ENCODE assay signal across 9 cellular contexts in the genomic region with DNA sequence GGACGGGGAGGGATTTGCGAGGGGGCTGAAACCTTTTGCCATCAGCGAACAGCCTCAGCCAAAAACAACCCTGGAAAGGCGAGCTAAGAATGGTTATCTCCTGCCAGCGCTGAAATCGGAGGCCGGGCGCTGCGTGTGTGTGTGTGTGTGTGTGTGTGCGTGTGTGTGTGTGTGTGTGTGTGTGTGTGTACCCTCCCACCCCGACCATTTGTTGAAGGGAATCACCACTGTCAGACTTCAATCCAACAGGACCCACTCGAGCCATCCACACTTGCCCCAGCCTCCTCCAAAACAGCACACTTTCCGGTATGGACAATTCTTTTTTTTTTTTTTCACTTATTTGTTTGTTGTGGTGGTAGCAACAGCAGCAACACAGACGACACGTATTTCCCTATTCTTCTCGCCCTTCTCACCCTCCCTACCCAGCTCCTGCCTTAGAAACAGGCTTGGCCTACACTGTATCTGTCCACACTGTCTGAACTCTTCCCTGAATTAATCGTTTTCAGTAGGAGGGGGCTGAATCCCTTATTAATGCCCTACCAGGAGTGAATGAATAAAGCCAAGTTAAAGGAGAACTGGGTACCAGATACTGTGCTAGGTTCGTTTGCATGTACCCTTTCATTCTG. TPM values are rescaled to one million over a fixed set of nuclear protein-coding genes. Genes with fewer than 3 reads are reported as not detected.
DNase-seq lines count a peak whose midpoint lies in the region; ATAC-seq and TF ChIP-seq lines count a peak whose summit lies in the region.
"Not testable (repeated sequence)": the region's sequence is repeated elsewhere in the genome, so short reads cannot be mapped to it uniquely, and the experiment has no call there.
"Had no signal": no experiment of that assay in that cellular context is flagged by ENCODE, and none has a peak within 500 bp of the region (broad histone marks: within the 10 kb centered on the region; RNA-seq: fewer than 3 reads in every experiment).

No MANE protein-coding gene starts in this region.

- not testable (repeated sequence) for H3K36me3 Mint-ChIP-seq in Calu3 (ENCODE audit: insufficient read depth, unreplicated experiment); activated naive CD4-positive, alpha-beta T cell treated with anti-CD3 and anti-CD28 coated beads, Interleukin-2, amount 50 U/mL, for 24 hours; effector memory CD8-positive, alpha-beta T cell (ENCODE audit: insufficient read depth)

- peak; percentile 36 for ATAC-seq in SK-N-SH treated with all-trans-retinoic acid at 6 μM for 48 hours
- ATAC-seq in effector memory CD8-positive, alpha-beta T cell (replicated peaks), result peak; percentile 8
- ATAC-seq in mucosa of descending colon, result peak; percentile 31
- peak; percentile 20 for ATAC-seq in upper lobe of right lung

- not testable (repeated sequence) for TF ChIP-seq CTCF in Calu3 (IDR thresholded peaks at IDR 0.05; ENCODE audit: unreplicated experiment); hepatocyte (IDR thresholded peaks at IDR 0.05; ENCODE audit: poor library complexity); mucosa of descending colon (IDR thresholded peaks at IDR 0.05); upper lobe of right lung (IDR thresholded peaks at IDR 0.05)

- H3K27ac ChIP-seq in hepatocyte, result not testable (repeated sequence)
- H3K27ac ChIP-seq in upper lobe of right lung, result peak overlapping the region; percentile 68

- H3K9me3 ChIP-seq in hepatocyte (ENCODE audit: low read depth); mucosa of descending colon; upper lobe of right lung: not testable (repeated sequence)

- H2AFZ ChIP-seq in hepatocyte, result peak overlapping the region; percentile 76

- not testable (repeated sequence) for H3K9me2 ChIP-seq in hepatocyte (replicated peaks; ENCODE audit: insufficient read depth)

- peak overlapping the region; percentile 95 for H3K4me2 ChIP-seq in hepatocyte

- H3K4me1 ChIP-seq in hepatocyte (ENCODE audit: insufficient read depth); mucosa of descending colon (ENCODE audit: low read depth); upper lobe of right lung: not testable (repeated sequence)

- peak overlapping the region; percentile 67 for H3K4me3 ChIP-seq in hepatocyte
- H3K4me3 ChIP-seq in mucosa of descending colon, result not testable (repeated sequence)
- peak overlapping the region; percentile 53 for H3K4me3 ChIP-seq in upper lobe of right lung

- intact Hi-C loops in Calu3 (cut with micrococcal nuclease; ENCODE audit: unreplicated experiment); mucosa of descending colon (cut with DNase I, micrococcal nuclease); upper lobe of right lung (cut with DNase I): not testable (repeated sequence)

- peaks cover 22% of the 10 kb centered on the region for H3K27me3 Mint-ChIP-seq in Calu3 (ENCODE audit: unreplicated experiment)
- not testable (repeated sequence) for H3K27me3 Mint-ChIP-seq in activated naive CD4-positive, alpha-beta T cell treated with anti-CD3 and anti-CD28 coated beads, Interleukin-2, amount 50 U/mL, for 24 hours
- H3K27me3 Mint-ChIP-seq in effector memory CD8-positive, alpha-beta T cell, result peaks cover 0 to 19% of the 10 kb centered on the region in 2 donors

- CTCF ChIA-PET in Calu3 (lab: Charles Lee), result not testable (repeated sequence)

- H3K36me3 ChIP-seq in hepatocyte (replicated peaks; ENCODE audit: insufficient read depth, low read depth); mucosa of descending colon (ENCODE audit: low read depth); upper lobe of right lung: not testable (repeated sequence)

- not testable (repeated sequence) for BruUV-seq in Calu3 (replicated peaks; lab: Mats Ljungman, UMichigan)

- H4K20me1 ChIP-seq in hepatocyte (ENCODE audit: insufficient read depth, poor library complexity, severe bottlenecking), result not testable (repeated sequence)

- not testable (repeated sequence) for H3K9me3 Mint-ChIP-seq in Calu3 (ENCODE audit: low read depth, unreplicated experiment); activated naive CD4-positive, alpha-beta T cell treated with anti-CD3 and anti-CD28 coated beads, Interleukin-2, amount 50 U/mL, for 24 hours; effector memory CD8-positive, alpha-beta T cell

- not testable (repeated sequence) for DNase-seq in Calu3; effector memory CD8-positive, alpha-beta T cell; hepatocyte (ENCODE audit: low spot score); upper lobe of right lung
- DNase-seq in mucosa of descending colon (peak in 1 of 3 donors; percentile 7), retina (peak; percentile 9)

- WGBS in hepatocyte (ENCODE audit: low lambda C conversion rate, missing lambda C conversion rate), result 24% methylated on average over 10 of the region's 18 CpGs

- H3K27me3 ChIP-seq in hepatocyte, upper lobe of right lung: not testable (repeated sequence)

- not testable (repeated sequence) for H3K4me1 Mint-ChIP-seq in Calu3 (ENCODE audit: low read depth, unreplicated experiment); activated naive CD4-positive, alpha-beta T cell treated with anti-CD3 and anti-CD28 coated beads, Interleukin-2, amount 50 U/mL, for 24 hours; effector memory CD8-positive, alpha-beta T cell (ENCODE audit: low read depth in 2 of 2)

- not testable (repeated sequence) for H3K27ac Mint-ChIP-seq in Calu3 (ENCODE audit: unreplicated experiment); activated naive CD4-positive, alpha-beta T cell treated with anti-CD3 and anti-CD28 coated beads, Interleukin-2, amount 50 U/mL, for 24 hours; effector memory CD8-positive, alpha-beta T cell

- not testable (repeated sequence) for H3K79me2 ChIP-seq in hepatocyte

- peak overlapping the region; percentile 44 for H3K4me3 Mint-ChIP-seq in Calu3 (ENCODE audit: low read depth, unreplicated experiment)
- H3K4me3 Mint-ChIP-seq in activated naive CD4-positive, alpha-beta T cell treated with anti-CD3 and anti-CD28 coated beads, Interleukin-2, amount 50 U/mL, for 24 hours, result peak overlapping the region; percentile 63
- H3K4me3 Mint-ChIP-seq in effector memory CD8-positive, alpha-beta T cell, result peak overlapping the region; percentile 68 to 75

RNA-seq across cellular contexts. Expression of a gene that starts 44.2 kb away (rescaled TPM):
- total RNA-seq in Calu3 (2022), result 1.7 and 2.4 TPM in 2 replicates
- 0.28 and 0.30 TPM in 2 replicates for total RNA-seq in hepatocyte
- 0.11 and 0.24 TPM in 2 replicates for polyA plus RNA-seq in hepatocyte
- total RNA-seq in mucosa of descending colon, result under 1 TPM; 0.19 to 0.22 (median 0.20) TPM
- 0.75 TPM for total RNA-seq in upper lobe of right lung
- total RNA-seq: ureter had no signal

RNA-seq across cellular contexts. Expression of a gene that starts 44.8 kb away (rescaled TPM):
- total RNA-seq in Calu3 (2022) (14.4 and 17.2 TPM in 2 replicates), hepatocyte (5.4 and 5.7 TPM in 2 replicates), mucosa of descending colon (10 to 100 TPM; 18.4 to 33.8 (median 21.7) TPM), upper lobe of right lung (21.7 TPM)
- 8.7 and 9.3 TPM in 2 replicates for polyA plus RNA-seq in hepatocyte
